In genomic region chr1:6612641-6613360, GRCh38 we compare ENCODE assay signal across 8 cellular contexts. TPM values are rescaled to one million over a fixed set of nuclear protein-coding genes. Genes with fewer than 3 reads are reported as not detected.
A peak's percentile ranks its signal among the peaks of the same experiment; 100 is the strongest.
DNase-seq lines count a peak whose midpoint lies in the region; ATAC-seq and TF ChIP-seq lines count a peak whose summit lies in the region.

No MANE protein-coding gene starts in this region.

- no peaks in the 10 kb centered on the region for H3K27me3 ChIP-seq in esophagus muscularis mucosa

- peak overlapping the region; percentile 91 to 100 (median 96) for H3K27ac ChIP-seq in esophagus muscularis mucosa (replicated peaks in 1 of 4)

- peak; percentile 72 for TF ChIP-seq POLR2A in esophagus muscularis mucosa (IDR thresholded peaks at IDR 0.05; ENCODE audit: low read depth)

- TF ChIP-seq CTCF in esophagus muscularis mucosa (IDR thresholded peaks at IDR 0.05), result peak in 1 of 3 experiments; percentile 19

- H3K9me3 ChIP-seq in T-helper 17 cell (ENCODE audit: control insufficient read depth, low read length, poor library complexity, severe bottlenecking), result no peaks in the 10 kb centered on the region
- H3K9me3 ChIP-seq in esophagus muscularis mucosa, result no peaks in the 10 kb centered on the region

- H3K4me3 Mint-ChIP-seq in T-helper 17 cell, result peak overlapping the region; percentile 92
- peak overlapping the region; percentile 84 to 96 (median 93) for H3K4me3 Mint-ChIP-seq in naive thymus-derived CD8-positive, alpha-beta T cell

- POLR2A ChIA-PET in naive thymus-derived CD8-positive, alpha-beta T cell (lab: Charles Lee), result interaction anchor here (0.7 to 10.0 kb wide), 4 partner anchors 11 to 150 kb away, joined by 3 to 156 read pairs (median 4); partner anchors contain the start of genes KLHL21 and ZBTB48

- H3K9me3 Mint-ChIP-seq in naive thymus-derived CD8-positive, alpha-beta T cell, result no peaks in the 10 kb centered on the region

- peak; percentile 32 for DNase-seq in DMS153 treated with DMSO at 0.1 percent for 48 hours (lab: John Stamatoyannopoulos, UW; ENCODE audit: unreplicated experiment)
- DNase-seq in DMS153 (lab: John Stamatoyannopoulos, UW), result no peak
- DNase-seq in HS-27A (ENCODE audit: low read depth), result peak; percentile 40
- no peak for DNase-seq in T-helper 17 cell
- no peak for DNase-seq in esophagus muscularis mucosa (ENCODE audit: extremely low spot score)
- peak in 3 of 10 donors; percentile 15 to 28 (median 15) for DNase-seq in naive thymus-derived CD8-positive, alpha-beta T cell

- H3K27ac Mint-ChIP-seq in T-helper 17 cell, result peak overlapping the region; percentile 74
- H3K27ac Mint-ChIP-seq in naive thymus-derived CD8-positive, alpha-beta T cell, result peak overlapping the region; percentile 40 to 98 (median 90)

- H3K4me1 ChIP-seq in esophagus muscularis mucosa, result peaks cover 31 to 70% (median 67%) of the 10 kb centered on the region in 4 donors

- intact Hi-C loops in esophagus muscularis mucosa (cut with DNase I), result no loop called here

- H3K4me1 Mint-ChIP-seq in T-helper 17 cell, result peaks cover 21% of the 10 kb centered on the region
- peaks cover 11 to 40% (median 24%) of the 10 kb centered on the region in 4 donors for H3K4me1 Mint-ChIP-seq in naive thymus-derived CD8-positive, alpha-beta T cell

- peak overlapping the region; percentile 91 to 100 (median 98) for H3K4me3 ChIP-seq in esophagus muscularis mucosa

- ATAC-seq in GM19397 (IDR thresholded peaks at IDR 0.05; ENCODE audit: unreplicated experiment) (peak; percentile 32), T-helper 17 cell (peak; percentile 38), HG03439 (IDR thresholded peaks at IDR 0.05; ENCODE audit: unreplicated experiment) (no peak)
- peak; percentile 34 to 51 for ATAC-seq in naive thymus-derived CD8-positive, alpha-beta T cell

- peaks cover 0 to 9% (median 4%) of the 10 kb centered on the region in 4 donors for H3K36me3 ChIP-seq in esophagus muscularis mucosa

- no peaks in the 10 kb centered on the region for H3K36me3 Mint-ChIP-seq in T-helper 17 cell (ENCODE audit: low read depth)
- H3K36me3 Mint-ChIP-seq in naive thymus-derived CD8-positive, alpha-beta T cell, result no peaks in the 10 kb centered on the region

- under 1% methylated on average over 44 of the region's 67 CpGs for WGBS in esophagus muscularis mucosa

- H3K27me3 Mint-ChIP-seq in T-helper 17 cell, result no peaks in the 10 kb centered on the region
- no peaks in the 10 kb centered on the region for H3K27me3 Mint-ChIP-seq in naive thymus-derived CD8-positive, alpha-beta T cell

- TF ChIP-seq EP300 in esophagus muscularis mucosa (IDR thresholded peaks at IDR 0.05), result no peak

RNA-seq across cellular contexts. Expression of gene PHF13, which starts 0.7 kb away (rescaled TPM):
- total RNA-seq in T-helper 17 cell (1 to 10 TPM; 5.9 to 8.0 TPM), esophagus muscularis mucosa (10 to 100 TPM; 16.6 to 32.1 (median 27.9) TPM)
- total RNA-seq in naive thymus-derived CD8-positive, alpha-beta T cell, result 1 to 10 TPM; 8.4 to 8.5 TPM
- polyA plus RNA-seq in naive thymus-derived CD8-positive, alpha-beta T cell, result 1 to 10 TPM; 1.4 to 4.3 (median 3.2) TPM

RNA-seq across cellular contexts. Expression of gene KLHL21, which starts 10.1 kb away (rescaled TPM):
- 10 to 100 TPM; 26.1 to 33.8 TPM for total RNA-seq in T-helper 17 cell
- 100 to 1,000 TPM in 3 of 4 donors, 10 to 100 TPM in 1; 98.4 to 184 (median 130) TPM for total RNA-seq in esophagus muscularis mucosa
- total RNA-seq in naive thymus-derived CD8-positive, alpha-beta T cell, result 10 to 100 TPM; 67.1 to 67.7 TPM
- polyA plus RNA-seq in naive thymus-derived CD8-positive, alpha-beta T cell, result 10 to 100 TPM; 15.7 to 26.4 (median 16.3) TPM

RNA-seq across cellular contexts. Expression of gene THAP3, which starts 11.9 kb away (rescaled TPM):
- 10 to 100 TPM; 13.3 to 14.0 TPM for total RNA-seq in T-helper 17 cell
- 10 to 100 TPM; 13.8 to 34.6 (median 25.0) TPM for total RNA-seq in esophagus muscularis mucosa
- 10 to 100 TPM; 28.7 to 30.7 TPM for total RNA-seq in naive thymus-derived CD8-positive, alpha-beta T cell
- polyA plus RNA-seq in naive thymus-derived CD8-positive, alpha-beta T cell, result 10 to 100 TPM; 20.1 to 26.5 (median 25.4) TPM

RNA-seq across cellular contexts. Expression of gene ZBTB48, which starts 33.0 kb away (rescaled TPM):
- total RNA-seq in T-helper 17 cell (10 to 100 TPM; 34.0 to 34.2 TPM), esophagus muscularis mucosa (10 to 100 TPM; 15.0 to 24.9 (median 16.4) TPM)
- 10 to 100 TPM; 64.5 to 73.2 TPM for total RNA-seq in naive thymus-derived CD8-positive, alpha-beta T cell
- 10 to 100 TPM in 2 of 3 donors, 1 to 10 TPM in 1; 9.8 to 30.0 (median 28.7) TPM for polyA plus RNA-seq in naive thymus-derived CD8-positive, alpha-beta T cell

RNA-seq across cellular contexts. Expression of gene TAS1R1, which starts 57.7 kb away (rescaled TPM):
- total RNA-seq in T-helper 17 cell (not detected), esophagus muscularis mucosa (not detected)
- total RNA-seq in naive thymus-derived CD8-positive, alpha-beta T cell, result not detected
- polyA plus RNA-seq in naive thymus-derived CD8-positive, alpha-beta T cell, result under 1 TPM in 1 of 3 donors, not detected in 2; 0.06 TPM

Comparison
In these comparisons a context has a peak if more than half of its experiments do, and no peak if none do; other contexts are left out.
1. DNase-seq: peak in DMS153 treated with DMSO at 0.1 percent for 48 hours (single experiment) and HS-27A (single experiment); none in DMS153 (single experiment), T-helper 17 cell (0 of 3) and esophagus muscularis mucosa (single experiment).